ENCODE assay signal across 21 cellular contexts in the genomic region with DNA sequence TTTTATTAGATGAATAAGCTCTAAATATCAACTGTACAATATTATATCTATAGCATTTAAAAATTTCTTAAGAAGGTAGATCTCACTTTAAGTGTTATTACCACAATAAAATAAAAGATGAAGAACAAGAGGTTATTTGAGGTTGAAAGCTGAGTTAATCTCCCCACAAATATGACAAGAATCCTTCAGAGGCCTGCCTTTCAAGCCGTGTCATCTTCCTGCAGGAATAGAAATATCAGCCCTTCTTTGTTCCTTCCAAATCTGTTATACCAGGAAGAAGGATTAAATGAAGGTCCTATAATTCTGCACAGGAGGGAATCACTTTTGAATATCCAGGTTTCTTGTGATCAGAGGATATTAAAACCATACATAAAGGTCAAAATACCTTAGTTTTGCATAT. TPM values are rescaled to one million over a fixed set of nuclear protein-coding genes. Genes with fewer than 3 reads are reported as not detected.
"Had no signal": no experiment of that assay in that cellular context is flagged by ENCODE, and none has a peak within 500 bp of the region (broad histone marks: within the 10 kb centered on the region; RNA-seq: fewer than 3 reads in every experiment).

No MANE protein-coding gene starts in this region.

RNA-seq across cellular contexts. Expression of a gene that starts 18.3 kb away (rescaled TPM):
- total RNA-seq: cerebellum; colonic mucosa; endodermal cell; esophagus mucosa; gastrocnemius medialis; glomerular endothelial cell; heart left ventricle; hepatocyte; left lobe of liver; liver; lung; mesothelial cell of epicardium; mucosa of descending colon; naive thymus-derived CD8-positive, alpha-beta T cell; osteocyte; prostate gland; right cardiac atrium; sigmoid colon; spleen; testis; urinary bladder had no signal
- polyA plus RNA-seq: heart left ventricle; hepatocyte; liver; lung; naive thymus-derived CD8-positive, alpha-beta T cell; right cardiac atrium; sigmoid colon; spleen; urinary bladder had no signal
